ENCODE assay signal across 1 cellular context in genomic region chr7:37908221-37908788, GRCh38.
TF ChIP-seq lines count a peak whose summit lies in the region.

No MANE protein-coding gene starts in this region.

TF ChIP-seq in IMR-90, 13 proteins besides CTCF, POLR2A, EP300 and RAD21 (continued from another document):
- TF ChIP-seq ELK1 (IDR thresholded peaks at IDR 0.05; ENCODE audit: borderline replicate concordance, low read depth, low read length) (no peak), CHD1 (IDR thresholded peaks at IDR 0.05; ENCODE audit: low read depth, low read length) (no peak), FOS (IDR thresholded peaks at IDR 0.05; ENCODE audit: low read depth, low read length) (no peak), RCOR1 (IDR thresholded peaks at IDR 0.05; ENCODE audit: insufficient replicate concordance, low read length) (no peak), MAZ (IDR thresholded peaks at IDR 0.05; ENCODE audit: borderline replicate concordance, low read depth, low read length) (no peak), CEBPB (IDR thresholded peaks at IDR 0.05; ENCODE audit: low read depth, low read length) (no peak), RFX5 (IDR thresholded peaks at IDR 0.05; ENCODE audit: low read depth, low read length) (no peak), NFE2L2 (IDR thresholded peaks at IDR 0.05; ENCODE audit: low read depth, low read length) (no peak)
